Comparison of ENCODE assay signal across 9 cellular contexts in the genomic region with DNA sequence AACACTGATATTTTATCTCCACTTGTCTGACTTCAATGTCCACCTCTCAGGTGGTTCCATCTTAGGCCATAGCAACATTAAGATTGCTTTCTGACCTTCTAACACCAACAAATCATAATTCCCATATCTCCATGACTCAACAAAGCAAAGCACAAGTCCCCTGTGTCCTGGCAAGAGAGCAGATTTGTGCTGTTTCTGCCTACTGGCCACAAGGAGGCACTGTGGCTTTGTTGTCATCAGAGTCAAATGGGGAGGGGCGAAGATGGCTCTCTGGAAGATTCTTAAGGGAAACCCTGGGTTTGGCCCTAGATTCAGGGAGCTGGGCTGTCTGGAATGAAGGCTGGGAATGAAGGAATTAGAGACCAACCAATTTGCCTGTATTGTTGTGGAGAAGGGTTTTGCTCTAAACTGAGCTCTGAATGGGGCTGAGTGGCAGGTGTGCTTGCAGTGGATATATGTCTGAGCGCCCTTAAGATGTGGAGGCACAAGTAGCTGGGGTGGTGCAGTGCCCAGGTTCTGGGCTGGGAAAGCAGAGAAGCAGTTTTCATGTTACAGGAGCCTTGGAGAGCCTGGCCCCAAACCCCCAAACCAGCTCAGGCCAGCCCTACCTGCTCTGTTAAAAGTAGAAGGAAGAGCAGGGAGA.
DNase-seq lines count a peak whose midpoint lies in the region; ATAC-seq and TF ChIP-seq lines count a peak whose summit lies in the region.
"Had no signal": no experiment of that assay in that cellular context is flagged by ENCODE, and none has a peak within 500 bp of the region (broad histone marks: within the 10 kb centered on the region; RNA-seq: fewer than 3 reads in every experiment).

No MANE protein-coding gene starts in this region.

- H3K27ac Mint-ChIP-seq in endothelial cell (ENCODE audit: unreplicated experiment) = no peak overlapping the region

- H3K9me3 ChIP-seq in neutrophil = no peaks in the 10 kb centered on the region
- H3K9me3 ChIP-seq: thoracic aorta had no signal

- no peaks in the 10 kb centered on the region for H3K4me1 Mint-ChIP-seq in endothelial cell (ENCODE audit: unreplicated experiment)

- ATAC-seq in HG03521 (IDR thresholded peaks at IDR 0.05; ENCODE audit: unreplicated experiment) = peak; percentile 92

- H3K27me3 Mint-ChIP-seq in endothelial cell (ENCODE audit: unreplicated experiment) = peaks cover 1% of the 10 kb centered on the region

- H3K9me3 Mint-ChIP-seq in endothelial cell (ENCODE audit: unreplicated experiment) = no peaks in the 10 kb centered on the region

- no peaks in the 10 kb centered on the region for H3K4me1 ChIP-seq in neutrophil (ENCODE audit: control insufficient read depth in 1 of 2, insufficient read depth in 1 of 2, low read depth in 1 of 2, low read length in 1 of 2)

- DNase-seq in DMS 273 (lab: John Stamatoyannopoulos, UW; ENCODE audit: unreplicated experiment) = peak; percentile 60
- no peak for DNase-seq in DMS 273 treated with DMSO at 0.1 percent for 48 hours (lab: John Stamatoyannopoulos, UW)
- DNase-seq in GM20000 (ENCODE audit: low spot score) = peak; percentile 61
- peak in 4 of 5 donors; percentile 5 to 40 (median 22) for DNase-seq in T-helper 1 cell
- DNase-seq in endothelial cell (ENCODE audit: low spot score) = peak; percentile 61
- no peak for DNase-seq in G401 (ENCODE audit: low spot score)

- no peaks in the 10 kb centered on the region for H3K36me3 Mint-ChIP-seq in endothelial cell (ENCODE audit: low read depth, unreplicated experiment)

- no peak overlapping the region for H3K27ac ChIP-seq in neutrophil
- H3K27ac ChIP-seq: thoracic aorta had no signal

- H3K27me3 ChIP-seq in neutrophil = no peaks in the 10 kb centered on the region

- no peak overlapping the region for H3K4me3 Mint-ChIP-seq in endothelial cell (ENCODE audit: unreplicated experiment)

- peak; percentile 69 for TF ChIP-seq CTCF in GM20000 (IDR thresholded peaks at IDR 0.05; ENCODE audit: extremely low read depth, missing control alignments)
- peak; percentile 71 for TF ChIP-seq CTCF in endothelial cell (IDR thresholded peaks at IDR 0.05; ENCODE audit: unreplicated experiment)
- peak; percentile 60 for TF ChIP-seq CTCF in neutrophil (IDR thresholded peaks at IDR 0.05)

- H3K36me3 ChIP-seq in neutrophil = no peaks in the 10 kb centered on the region
- H3K36me3 ChIP-seq: thoracic aorta had no signal

- in situ Hi-C loops in G401 (cut with HindIII; ENCODE audit: low sequenced_read_pairs) = no loop called here

- no peak overlapping the region for H3K4me3 ChIP-seq in neutrophil (ENCODE audit: low read depth in 1 of 2, low read length in 1 of 2)
- H3K4me3 ChIP-seq: thoracic aorta had no signal

Comparison
In these comparisons a context has a peak if more than half of its experiments do, and no peak if none do; other contexts are left out.
1. DNase-seq: peak in DMS 273 (single experiment), GM20000 (single experiment), T-helper 1 cell (4 of 5) and endothelial cell (single experiment); none in DMS 273 treated with DMSO at 0.1 percent for 48 hours (single experiment) and G401 (single experiment).
2. Peak in every context shown above with its lines, with median percentiles within 50 percentile points of each other: CTCF ChIP-seq.